In genomic region chr6:72521684-72522083, GRCh38 we compare ENCODE assay signal across 35 cellular contexts.
"Had no signal": no experiment of that assay in that cellular context is flagged by ENCODE, and none has a peak within 500 bp of the region (broad histone marks: within the 10 kb centered on the region; RNA-seq: fewer than 3 reads in every experiment).

No MANE protein-coding gene starts in this region.

- DNase-seq: MG63, MM.1S, MV-4-11, NCI-H1048, NCI-H1092, NCI-H1092 treated with DMSO at 0.1 percent for 48 hours, NCI-H1105, NCI-H1105 treated with DMSO at 0.1 percent for 48 hours, NCI-H1417, NCI-H1417 treated with DMSO at 0.1 percent for 48 hours, NCI-H1436 treated with DMSO at 0.1 percent for 48 hours, NCI-H146, NCI-H1694, NCI-H1694 treated with DMSO at 0.1 percent for 48 hours, NCI-H187, NCI-H187 treated with DMSO at 0.1 percent for 48 hours, NCI-H1930, NCI-H2029, NCI-H2029 treated with DMSO at 0.1 percent for 48 hours, NCI-H2081, NCI-H2081 treated with DMSO at 0.1 percent for 48 hours, NCI-H2107, NCI-H2171, NCI-H2171 treated with DMSO at 0.1 percent for 48 hours, NCI-H2227 treated with DMSO at 0.1 percent for 48 hours, NCI-H226, NCI-H345, NCI-H446, NCI-H446 treated with DMSO at 0.1 percent for 48 hours, NCI-H510A, NCI-H510A treated with DMSO at 0.1 percent for 48 hours, NCI-H524, NCI-H524 treated with DMSO at 0.1 percent for 48 hours, NCI-H526, NCI-H526 treated with DMSO at 0.1 percent for 48 hours had no signal

- H3K9me3 ChIP-seq: MG63 had no signal

- H3K36me3 ChIP-seq: MG63 had no signal

- H3K27me3 ChIP-seq: MG63 had no signal

- H3K4me3 ChIP-seq: MG63 had no signal
